Comparison of ENCODE assay signal across 20 cellular contexts in the genomic region with DNA sequence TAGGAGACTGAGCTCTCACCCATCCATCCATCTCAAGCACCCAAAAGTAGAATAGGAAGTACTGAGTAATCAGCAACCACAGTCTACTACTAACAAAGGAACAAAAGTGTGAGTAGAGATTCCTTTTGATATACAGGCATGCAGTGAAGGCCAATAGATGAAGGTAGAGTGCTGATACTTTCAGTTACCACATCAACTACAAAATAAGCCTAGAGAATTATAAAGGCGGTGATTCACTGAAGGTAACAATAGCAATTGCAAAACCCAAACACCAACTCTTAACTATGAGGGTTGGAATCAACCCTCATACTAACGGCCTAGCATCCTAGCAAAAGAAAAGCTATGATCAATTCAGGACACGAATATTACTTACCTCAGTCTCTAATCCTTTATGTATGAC.
A peak's percentile ranks its signal among the peaks of the same experiment; 100 is the strongest.
DNase-seq lines count a peak whose midpoint lies in the region; ATAC-seq and TF ChIP-seq lines count a peak whose summit lies in the region.
"Had no signal": no experiment of that assay in that cellular context is flagged by ENCODE, and none has a peak within 500 bp of the region (broad histone marks: within the 10 kb centered on the region; RNA-seq: fewer than 3 reads in every experiment).

No MANE protein-coding gene starts in this region.

- no peaks in the 10 kb centered on the region for H3K27me3 Mint-ChIP-seq in activated CD4-positive, alpha-beta T cell treated with anti-CD3 and anti-CD28 coated beads, Interleukin-2, amount 10 ng/mL, durations not matched to agents 24 days and 14 days
- H3K27me3 Mint-ChIP-seq: B cell; CD4-positive, CD25-positive, alpha-beta regulatory T cell had no signal

- intact Hi-C loops in PC-3 (cut with micrococcal nuclease): loop anchor here (5.0 to 10.0 kb wide), 5 partner anchors 80 to 713 kb away; no protein-coding TSS in a partner anchor
- intact Hi-C loops in activated CD4-positive, alpha-beta T cell treated with anti-CD3 and anti-CD28 coated beads, Interleukin-2, amount 10 ng/mL, durations not matched to agents 24 days and 14 days (cut with micrococcal nuclease): no loop called here

- H3K9me3 ChIP-seq in PC-3 (ENCODE audit: low read length): no peaks in the 10 kb centered on the region
- H3K9me3 ChIP-seq: BLaER1, Caco-2, HAP-1 had no signal

- H3K27ac ChIP-seq in PC-3 (ENCODE audit: low read length): peak overlapping the region; percentile 36
- H3K27ac ChIP-seq: 22Rv1, BLaER1, C4-2B had no signal

- H3K27me3 ChIP-seq in PC-3 (ENCODE audit: low read length): no peaks in the 10 kb centered on the region
- H3K27me3 ChIP-seq: BLaER1 had no signal

- H3K4me1 ChIP-seq in PC-3 (ENCODE audit: insufficient read depth, low read length): peaks cover 21% of the 10 kb centered on the region
- H3K4me1 ChIP-seq: BLaER1, Caco-2, HAP-1 had no signal

- H3K9me3 Mint-ChIP-seq in activated CD4-positive, alpha-beta T cell treated with anti-CD3 and anti-CD28 coated beads, Interleukin-2, amount 10 ng/mL, durations not matched to agents 24 days and 14 days: peaks cover 4% of the 10 kb centered on the region
- H3K9me3 Mint-ChIP-seq: GM23338 had no signal

- peak overlapping the region; percentile 60 for H3K4me2 ChIP-seq in PC-3 (ENCODE audit: low read length)
- H3K4me2 ChIP-seq: BLaER1, GM23338 had no signal

- CTCF ChIA-PET in PC-3 (lab: Charles Lee): no interaction called here

- no peaks in the 10 kb centered on the region for H3F3A ChIP-seq in PC-3 (ENCODE audit: low read length, unreplicated experiment)

- H3K4me3 ChIP-seq in PC-3 (ENCODE audit: low read length) (no peak overlapping the region), epithelial cell of esophagus (ENCODE audit: low read length) (no peak overlapping the region)
- H3K4me3 ChIP-seq: BLaER1, GM12878, GM23338, HAP-1 had no signal

- no peaks in the 10 kb centered on the region for H4K20me1 ChIP-seq in PC-3 (ENCODE audit: low read length)
- H4K20me1 ChIP-seq: BLaER1 had no signal

- no peak overlapping the region for H3K27ac Mint-ChIP-seq in activated CD4-positive, alpha-beta T cell treated with anti-CD3 and anti-CD28 coated beads, Interleukin-2, amount 10 ng/mL, durations not matched to agents 24 days and 14 days
- H3K27ac Mint-ChIP-seq: B cell; CD4-positive, CD25-positive, alpha-beta regulatory T cell; CD8-positive, alpha-beta T cell; GM23338; HFFc6 had no signal

- BruUV-seq in PC-3 (replicated peaks; lab: Mats Ljungman, UMichigan): no TSS peak

- no peaks in the 10 kb centered on the region for H3K79me2 ChIP-seq in PC-3 (ENCODE audit: low read length)

- no peaks in the 10 kb centered on the region for H3K4me1 Mint-ChIP-seq in activated CD4-positive, alpha-beta T cell treated with anti-CD3 and anti-CD28 coated beads, Interleukin-2, amount 10 ng/mL, durations not matched to agents 24 days and 14 days
- H3K4me1 Mint-ChIP-seq: B cell; CD4-positive, CD25-positive, alpha-beta regulatory T cell; GM23338 had no signal

- no peaks in the 10 kb centered on the region for H3K9me2 ChIP-seq in PC-3 (replicated peaks; ENCODE audit: low read length)

- no peaks in the 10 kb centered on the region for H3K36me3 Mint-ChIP-seq in activated CD4-positive, alpha-beta T cell treated with anti-CD3 and anti-CD28 coated beads, Interleukin-2, amount 10 ng/mL, durations not matched to agents 24 days and 14 days (ENCODE audit: low read depth)
- H3K36me3 Mint-ChIP-seq: CD4-positive, CD25-positive, alpha-beta regulatory T cell; CD8-positive, alpha-beta T cell had no signal

- H2AFZ ChIP-seq in PC-3 (ENCODE audit: low read length): peak overlapping the region; percentile 14; the same call in 1 of the 2 replicates
- H2AFZ ChIP-seq: GM23338 had no signal

- POLR2A ChIA-PET in PC-3 (lab: Charles Lee; ENCODE audit: unreplicated experiment): no interaction called here

- H3K4me3 Mint-ChIP-seq in activated CD4-positive, alpha-beta T cell treated with anti-CD3 and anti-CD28 coated beads, Interleukin-2, amount 10 ng/mL, durations not matched to agents 24 days and 14 days: no peak overlapping the region
- H3K4me3 Mint-ChIP-seq: B cell; CD4-positive, CD25-positive, alpha-beta regulatory T cell; CD8-positive, alpha-beta T cell; GM23338; HFFc6 had no signal

- H3K9ac ChIP-seq in PC-3 (ENCODE audit: low read length): no peak overlapping the region
- H3K9ac ChIP-seq: BLaER1 had no signal

- ATAC-seq in PC-3 (peak; percentile 49), HG02763 (IDR thresholded peaks at IDR 0.05; ENCODE audit: unreplicated experiment) (no peak)
- ATAC-seq: CD8-positive, alpha-beta T cell; GM12878; GM23338 had no signal

- no peaks in the 10 kb centered on the region for H3K36me3 ChIP-seq in PC-3 (ENCODE audit: low read depth, low read length)
- H3K36me3 ChIP-seq: BLaER1, HAP-1 had no signal

- TF ChIP-seq CTCF in PC-3 (conservative IDR thresholded peaks at IDR 0.05; ENCODE audit: low read depth, low read length): no peak
- TF ChIP-seq CTCF in epithelial cell of esophagus (IDR thresholded peaks at IDR 0.05; ENCODE audit: insufficient read depth, low read depth, low read length, missing control alignments): no peak

- DNase-seq in ELR (ENCODE audit: low read depth) (peak; percentile 15), PC-3 (peak; percentile 61), epithelial cell of esophagus (ENCODE audit: low read depth) (peak; percentile 9), NOMO-1 (lab: John Stamatoyannopoulos, UW; ENCODE audit: unreplicated experiment in 2 of 2) (no peak)
- DNase-seq in activated CD4-positive, alpha-beta T cell treated with anti-CD3 and anti-CD28 coated beads, Interleukin-2, amount 10 ng/mL, durations not matched to agents 24 days and 14 days: no peak
- DNase-seq: Caco-2; CD4-positive, CD25-positive, alpha-beta regulatory T cell; CD8-positive, alpha-beta T cell; DMS153; DND-41; GDM1; HFFc6 had no signal

Comparison
In these comparisons a context has a peak if more than half of its experiments do, and no peak if none do; other contexts are left out.
1. DNase-seq: peak in ELR (single experiment), PC-3 (single experiment) and epithelial cell of esophagus (single experiment); none in activated CD4-positive, alpha-beta T cell treated with anti-CD3 and anti-CD28 coated beads, Interleukin-2, amount 10 ng/mL, durations not matched to agents 24 days and 14 days (single experiment) and NOMO-1 (0 of 2).